Comparison of ENCODE assay signal across 8 cellular contexts in genomic region chr19:14472202-14472961, GRCh38. TPM values are rescaled to one million over a fixed set of nuclear protein-coding genes. Genes with fewer than 3 reads are reported as not detected.
DNase-seq lines count a peak whose midpoint lies in the region; ATAC-seq and TF ChIP-seq lines count a peak whose summit lies in the region.

No MANE protein-coding gene starts in this region.

- H3K9me2 ChIP-seq in Loucy (replicated peaks; ENCODE audit: low read depth, low read length): no peaks in the 10 kb centered on the region

- no peak overlapping the region for H3K27ac ChIP-seq in ascending aorta
- no peak overlapping the region for H3K27ac ChIP-seq in iPS DF 6.9 (ENCODE audit: low read length)

- H3K9me3 ChIP-seq in Loucy (ENCODE audit: insufficient read depth, low read depth, low read length) (no peaks in the 10 kb centered on the region), ascending aorta (no peaks in the 10 kb centered on the region), iPS DF 6.9 (ENCODE audit: control insufficient read depth, insufficient read depth, low read length) (no peaks in the 10 kb centered on the region)

- H3K79me2 ChIP-seq in Loucy (ENCODE audit: insufficient read depth, low read length): no peaks in the 10 kb centered on the region

- no peak overlapping the region for H3K9ac ChIP-seq in Loucy (ENCODE audit: low read depth, low read length, poor library complexity, severe bottlenecking)

- H3K27me3 ChIP-seq in Loucy (ENCODE audit: insufficient read depth, low read length, poor library complexity, severe bottlenecking): no peaks in the 10 kb centered on the region
- peaks cover 4% of the 10 kb centered on the region for H3K27me3 ChIP-seq in ascending aorta
- no peaks in the 10 kb centered on the region for H3K27me3 ChIP-seq in iPS DF 6.9 (ENCODE audit: control insufficient read depth, insufficient read depth, low read length)

- H3F3A ChIP-seq in Loucy (ENCODE audit: low read depth): no peaks in the 10 kb centered on the region

- no peak for ATAC-seq in GM21360 (IDR thresholded peaks at IDR 0.05; ENCODE audit: unreplicated experiment)

- TF ChIP-seq CTCF in Loucy (conservative IDR thresholded peaks at IDR 0.05; ENCODE audit: low read length): peak; percentile 70
- TF ChIP-seq CTCF in ascending aorta (IDR thresholded peaks at IDR 0.05): peak; percentile 94 to 100 (median 99)

- no peak overlapping the region for H3K4me3 ChIP-seq in Loucy (ENCODE audit: low read length, poor library complexity, severe bottlenecking)
- H3K4me3 ChIP-seq in ascending aorta: peak overlapping the region; percentile 27 to 34
- H3K4me3 ChIP-seq in iPS DF 6.9 (ENCODE audit: low read length): peak overlapping the region; percentile 37; the same call in 1 of the 2 replicates

- no peak overlapping the region for H3K4me2 ChIP-seq in Loucy (ENCODE audit: low read depth, low read length, poor library complexity, severe bottlenecking)

- WGBS in iPS DF 6.9 (ENCODE audit: insufficient coverage, insufficient read length): no CpG with 5 or more reads among the region's 66 CpGs

- intact Hi-C loops in ascending aorta (cut with DNase I): loop anchor here (5.0 kb wide), 3 partner anchors 40 to 335 kb away; partner anchors contain the start of genes ASF1B and PKN1

- no peak overlapping the region for H2AFZ ChIP-seq in Loucy (ENCODE audit: low read length)

- H4K20me1 ChIP-seq in Loucy (ENCODE audit: insufficient read depth, low read length, poor library complexity, severe bottlenecking): no peaks in the 10 kb centered on the region

- H3K36me3 ChIP-seq in Loucy (ENCODE audit: insufficient read depth, low read length) (peaks cover 29% of the 10 kb centered on the region; the same call in 1 of the 2 replicates), ascending aorta (peaks cover 34 to 40% of the 10 kb centered on the region in 2 donors), iPS DF 6.9 (ENCODE audit: control insufficient read depth, insufficient read depth, low read length) (peaks cover 10% of the 10 kb centered on the region)

- DNase-seq in DMS79 (lab: John Stamatoyannopoulos, UW) (peak; percentile 36), T-helper 22 cell (ENCODE audit: low read depth) (peak; percentile 48), ascending aorta (ENCODE audit: low spot score in 2 of 2) (peak in 1 of 2 donors; percentile 79), iPS DF 6.9 (ENCODE audit: low read depth, low spot score) (no peak), H4 (ENCODE audit: low spot score) (no peak)
- peak; percentile 91 for DNase-seq in stimulated activated CD4-positive, alpha-beta T cell treated with anti-CD3 and anti-CD28 coated beads, Interleukin-12 subunit alpha, Interleukin-12 subunit beta, amount 100 ng/mL, for 4 hours

- H3K4me1 ChIP-seq in Loucy (ENCODE audit: insufficient read depth, low read length, poor library complexity, severe bottlenecking): peaks cover 10% of the 10 kb centered on the region
- peaks cover 8 to 21% of the 10 kb centered on the region in 2 donors for H3K4me1 ChIP-seq in ascending aorta
- peaks cover 4% of the 10 kb centered on the region for H3K4me1 ChIP-seq in iPS DF 6.9 (ENCODE audit: control insufficient read depth, insufficient read depth, low read length)

RNA-seq across cellular contexts. Expression of gene PTGER1, which starts 2.8 kb away (rescaled TPM):
- total RNA-seq in ascending aorta: 17.1 TPM
- not detected in 2 replicates for total RNA-seq in H4 (2014; rRNA removed; shearing (Covaris generic))

RNA-seq across cellular contexts. Expression of gene GIPC1, which starts 23.5 kb away (rescaled TPM):
- total RNA-seq in ascending aorta: 123 TPM
- 36.5 and 62.6 TPM in 2 replicates for total RNA-seq in H4 (2014; rRNA removed; shearing (Covaris generic))

RNA-seq across cellular contexts. Expression of gene PKN1, which starts 39.3 kb away (rescaled TPM):
- 231 TPM for total RNA-seq in ascending aorta
- 19.0 and 28.7 TPM in 2 replicates for total RNA-seq in H4 (2014; rRNA removed; shearing (Covaris generic))

RNA-seq across cellular contexts. Expression of gene DNAJB1, which starts 45.8 kb away (rescaled TPM):
- total RNA-seq in ascending aorta: 73.8 TPM
- 110 and 137 TPM in 2 replicates for total RNA-seq in H4 (2014; rRNA removed; shearing (Covaris generic))

RNA-seq across cellular contexts. Expression of gene DDX39A, which starts 53.2 kb away (rescaled TPM):
- 83.4 TPM for total RNA-seq in ascending aorta
- total RNA-seq in H4 (2014; rRNA removed; shearing (Covaris generic)): 162 and 211 TPM in 2 replicates

Comparison
In these comparisons a context has a peak if more than half of its experiments do, and no peak if none do; other contexts are left out.
1. DNase-seq: peak in DMS79 (single experiment), T-helper 22 cell (single experiment) and stimulated activated CD4-positive, alpha-beta T cell treated with anti-CD3 and anti-CD28 coated beads, Interleukin-12 subunit alpha, Interleukin-12 subunit beta, amount 100 ng/mL, for 4 hours (single experiment); none in iPS DF 6.9 (single experiment) and H4 (single experiment).
2. RNA of gene PTGER1, which starts 2.8 kb away (total RNA-seq): 17.1 TPM in ascending aorta (single experiment); not detected in H4; every median in the first group is over 10 times any median in the second.